Comparison of ENCODE assay signal across 18 cellular contexts in genomic region chr13:68888832-68889231, GRCh38.
"Had no signal": no experiment of that assay in that cellular context is flagged by ENCODE, and none has a peak within 500 bp of the region (broad histone marks: within the 10 kb centered on the region; RNA-seq: fewer than 3 reads in every experiment).

No MANE protein-coding gene starts in this region.

- H3K4me3 ChIP-seq: coronary artery, heart right ventricle, prostate gland, thoracic aorta, upper lobe of right lung had no signal

- H3K27ac ChIP-seq: coronary artery, epithelial cell of prostate, heart right ventricle, prostate gland, thoracic aorta, upper lobe of right lung had no signal

- DNase-seq: activated naive CD4-positive, alpha-beta T cell; activated T-cell treated with anti-CD3 and anti-CD28 coated beads, Interleukin-2, amount 50 U/mL, for 1 hour; amniotic stem cell; endodermal cell; heart right ventricle; islet precursor cell; left colon; naive thymus-derived CD4-positive, alpha-beta T cell; stimulated activated CD4-positive, alpha-beta T cell treated with anti-CD3 and anti-CD28 coated beads, Interleukin-4, amount 100 ng/mL, for 24 hours; stimulated activated naive CD4-positive, alpha-beta T cell treated with Interleukin-2 at 50 U/mL for 16 hours; T-helper 1 cell; upper lobe of right lung had no signal

- H3K27me3 ChIP-seq: heart right ventricle, upper lobe of right lung had no signal

- H3K9me3 ChIP-seq: prostate gland, thoracic aorta, upper lobe of right lung had no signal

- H3K4me1 ChIP-seq: heart right ventricle, prostate gland, upper lobe of right lung had no signal

- ATAC-seq: activated T-helper 17 cell treated with anti-CD3 and anti-CD28 coated beads, Interleukin-2, amount 50 U/mL, for 72 hours; heart right ventricle; left colon; naive thymus-derived CD4-positive, alpha-beta T cell; upper lobe of right lung; WTC11 had no signal

- H3K36me3 ChIP-seq: heart right ventricle, prostate gland, thoracic aorta, upper lobe of right lung had no signal
